ENCODE assay signal across 7 cellular contexts in the genomic region with DNA sequence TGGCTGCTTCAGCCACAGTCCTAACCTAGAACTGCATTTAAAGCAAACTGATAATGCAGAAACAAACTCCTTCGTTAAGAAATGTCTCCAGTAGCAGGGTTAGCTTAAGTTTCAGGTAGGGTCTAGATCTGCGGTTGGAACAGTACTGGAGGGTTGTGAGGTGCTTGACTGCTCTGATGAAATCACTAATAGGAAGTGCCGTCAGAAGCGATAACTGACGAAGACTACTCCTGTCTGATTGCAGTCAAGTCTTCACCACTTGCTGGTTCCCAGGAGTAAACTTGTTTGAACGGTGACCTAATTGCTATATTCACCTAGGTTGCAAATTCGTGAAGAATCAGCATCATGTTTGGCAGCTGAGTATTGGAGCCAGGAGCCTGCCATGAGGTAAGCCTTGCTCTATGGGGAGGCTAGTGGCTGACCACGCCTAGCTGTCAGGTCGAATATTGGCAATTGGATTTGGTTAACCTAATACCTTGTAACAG. TPM values are rescaled to one million over a fixed set of nuclear protein-coding genes. Genes with fewer than 3 reads are reported as not detected.
A peak's percentile ranks its signal among the peaks of the same experiment; 100 is the strongest.
DNase-seq lines count a peak whose midpoint lies in the region; ATAC-seq and TF ChIP-seq lines count a peak whose summit lies in the region.

No MANE protein-coding gene starts in this region.

- H2AFZ ChIP-seq in neuron (ENCODE audit: low read depth, low read length) = no peak overlapping the region

- H3K36me3 ChIP-seq in HEK293 (ENCODE audit: control insufficient read depth in 2 of 2, insufficient read depth in 1 of 2, low read length in 2 of 2) (peaks cover 22 to 55% of the 10 kb centered on the region in 2 experiments), SJCRH30 (peaks cover 57% of the 10 kb centered on the region), endocrine pancreas (ENCODE audit: control insufficient read depth, insufficient read depth, low read length) (peaks cover 3% of the 10 kb centered on the region), neuron (ENCODE audit: insufficient read depth, low read length) (peaks cover 46% of the 10 kb centered on the region)

- H3K27ac ChIP-seq in HEK293 (ENCODE audit: extremely low read depth, low read depth, low read length) (peak overlapping the region; percentile 90), SJCRH30 (peak overlapping the region; percentile 89)

- H3K4me3 ChIP-seq in HEK293 (ENCODE audit: low read depth, low read length) (peak overlapping the region; percentile 83), SJCRH30 (peak overlapping the region; percentile 89), endocrine pancreas (ENCODE audit: control insufficient read depth, insufficient read depth, low read length) (peak overlapping the region; percentile 92), neuron (ENCODE audit: low read length) (peak overlapping the region; percentile 89)

- H3K4me1 ChIP-seq in HEK293 (ENCODE audit: control insufficient read depth, insufficient read depth, low read length) (no peaks in the 10 kb centered on the region), SJCRH30 (peaks cover 37% of the 10 kb centered on the region), endocrine pancreas (ENCODE audit: control insufficient read depth, insufficient read depth, low read length) (no peaks in the 10 kb centered on the region), neuron (ENCODE audit: insufficient read depth, low read length) (peaks cover 24% of the 10 kb centered on the region)

- POLR2A ChIA-PET in HEK293 (lab: Yijun Ruan, JAX) = interaction anchor here (0.9 to 6.0 kb wide), 7 partner anchors 11 to 96 kb away, joined by 3 to 54 read pairs (median 13); a partner anchor contains a TSS
- POLR2A ChIA-PET in HEK293T (lab: Yijun Ruan, JAX) = interaction anchor here (1.2 to 8.5 kb wide), 13 partner anchors 12 to 213 kb away, joined by 4 to 175 read pairs (median 16); a partner anchor contains a TSS

- DNase-seq in SJCRH30 = no peak
- no peak for DNase-seq in HEK293T (ENCODE audit: extremely low spot score)

- H3K9me3 ChIP-seq in HEK293 (ENCODE audit: control insufficient read depth, insufficient read depth, low read depth, low read length) = no peaks in the 10 kb centered on the region
- no peaks in the 10 kb centered on the region for H3K9me3 ChIP-seq in SJCRH30 (replicated peaks)
- H3K9me3 ChIP-seq in endocrine pancreas (ENCODE audit: control insufficient read depth, low read length) = no peaks in the 10 kb centered on the region
- H3K9me3 ChIP-seq in neuron (ENCODE audit: low read length) = no peaks in the 10 kb centered on the region

- H3K27me3 ChIP-seq in SJCRH30 (no peaks in the 10 kb centered on the region), endocrine pancreas (ENCODE audit: control insufficient read depth, insufficient read depth, low read length) (no peaks in the 10 kb centered on the region), neuron (ENCODE audit: insufficient read depth, low read length) (peaks cover 5% of the 10 kb centered on the region)

- ATAC-seq in esophagus mucosa (no peak), GM18517 (IDR thresholded peaks at IDR 0.05; ENCODE audit: unreplicated experiment) (no peak)

- CTCF ChIA-PET in HEK293 (lab: Yijun Ruan, JAX) (interaction anchor here (0.8 to 2.8 kb wide), 5 partner anchors 11 to 86 kb away, joined by 4 to 31 read pairs (median 7); no protein-coding TSS in a partner anchor), HEK293T (lab: Yijun Ruan, JAX) (interaction anchor here (1.0 to 4.0 kb wide), 3 partner anchors 12 to 53 kb away, joined by 3 to 27 read pairs (median 25); no protein-coding TSS in a partner anchor)

- peak overlapping the region; percentile 91 for H3K9ac ChIP-seq in endocrine pancreas (ENCODE audit: control insufficient read depth, insufficient read depth, low read length)

- no peak for TF ChIP-seq CTCF in HEK293 (tag by site-specific recombination; IDR thresholded peaks at IDR 0.05)

TF ChIP-seq in HEK293, 187 proteins besides CTCF, POLR2A, EP300 and RAD21 (continues in another document):
- TF ChIP-seq ZNF664 (tag by site-specific recombination; IDR thresholded peaks at IDR 0.05) = no peak
- TF ChIP-seq, protein P1, sequence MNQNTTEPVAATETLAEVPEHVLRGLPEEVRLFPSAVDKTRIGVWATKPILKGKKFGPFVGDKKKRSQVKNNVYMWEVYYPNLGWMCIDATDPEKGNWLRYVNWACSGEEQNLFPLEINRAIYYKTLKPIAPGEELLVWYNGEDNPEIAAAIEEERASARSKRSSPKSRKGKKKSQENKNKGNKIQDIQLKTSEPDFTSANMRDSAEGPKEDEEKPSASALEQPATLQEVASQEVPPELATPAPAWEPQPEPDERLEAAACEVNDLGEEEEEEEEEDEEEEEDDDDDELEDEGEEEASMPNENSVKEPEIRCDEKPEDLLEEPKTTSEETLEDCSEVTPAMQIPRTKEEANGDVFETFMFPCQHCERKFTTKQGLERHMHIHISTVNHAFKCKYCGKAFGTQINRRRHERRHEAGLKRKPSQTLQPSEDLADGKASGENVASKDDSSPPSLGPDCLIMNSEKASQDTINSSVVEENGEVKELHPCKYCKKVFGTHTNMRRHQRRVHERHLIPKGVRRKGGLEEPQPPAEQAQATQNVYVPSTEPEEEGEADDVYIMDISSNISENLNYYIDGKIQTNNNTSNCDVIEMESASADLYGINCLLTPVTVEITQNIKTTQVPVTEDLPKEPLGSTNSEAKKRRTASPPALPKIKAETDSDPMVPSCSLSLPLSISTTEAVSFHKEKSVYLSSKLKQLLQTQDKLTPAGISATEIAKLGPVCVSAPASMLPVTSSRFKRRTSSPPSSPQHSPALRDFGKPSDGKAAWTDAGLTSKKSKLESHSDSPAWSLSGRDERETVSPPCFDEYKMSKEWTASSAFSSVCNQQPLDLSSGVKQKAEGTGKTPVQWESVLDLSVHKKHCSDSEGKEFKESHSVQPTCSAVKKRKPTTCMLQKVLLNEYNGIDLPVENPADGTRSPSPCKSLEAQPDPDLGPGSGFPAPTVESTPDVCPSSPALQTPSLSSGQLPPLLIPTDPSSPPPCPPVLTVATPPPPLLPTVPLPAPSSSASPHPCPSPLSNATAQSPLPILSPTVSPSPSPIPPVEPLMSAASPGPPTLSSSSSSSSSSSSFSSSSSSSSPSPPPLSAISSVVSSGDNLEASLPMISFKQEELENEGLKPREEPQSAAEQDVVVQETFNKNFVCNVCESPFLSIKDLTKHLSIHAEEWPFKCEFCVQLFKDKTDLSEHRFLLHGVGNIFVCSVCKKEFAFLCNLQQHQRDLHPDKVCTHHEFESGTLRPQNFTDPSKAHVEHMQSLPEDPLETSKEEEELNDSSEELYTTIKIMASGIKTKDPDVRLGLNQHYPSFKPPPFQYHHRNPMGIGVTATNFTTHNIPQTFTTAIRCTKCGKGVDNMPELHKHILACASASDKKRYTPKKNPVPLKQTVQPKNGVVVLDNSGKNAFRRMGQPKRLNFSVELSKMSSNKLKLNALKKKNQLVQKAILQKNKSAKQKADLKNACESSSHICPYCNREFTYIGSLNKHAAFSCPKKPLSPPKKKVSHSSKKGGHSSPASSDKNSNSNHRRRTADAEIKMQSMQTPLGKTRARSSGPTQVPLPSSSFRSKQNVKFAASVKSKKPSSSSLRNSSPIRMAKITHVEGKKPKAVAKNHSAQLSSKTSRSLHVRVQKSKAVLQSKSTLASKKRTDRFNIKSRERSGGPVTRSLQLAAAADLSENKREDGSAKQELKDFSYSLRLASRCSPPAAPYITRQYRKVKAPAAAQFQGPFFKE (tag by site-specific recombination; IDR thresholded peaks at IDR 0.05; ENCODE audit: borderline replicate concordance) = no peak

TF ChIP-seq in HEK293T, 16 proteins besides CTCF, POLR2A, EP300 and RAD21:
- no peak for TF ChIP-seq BHLHE40 (IDR thresholded peaks at IDR 0.05; ENCODE audit: borderline replicate concordance)
- no peak for TF ChIP-seq FOXM1 (IDR thresholded peaks at IDR 0.05; ENCODE audit: borderline replicate concordance)
- no peak for TF ChIP-seq SUZ12 (IDR thresholded peaks at IDR 0.05)
- no peak for TF ChIP-seq L3MBTL2 (conservative IDR thresholded peaks at IDR 0.05)
- TF ChIP-seq ELF4 (IDR thresholded peaks at IDR 0.05) = no peak

RNA-seq across cellular contexts. Expression of a gene that starts 24.5 kb away (rescaled TPM):
- total RNA-seq in SJCRH30 (2014; rRNA removed; shearing (Covaris generic)) = 0.42 and 0.63 TPM in 2 replicates
- 2.7 TPM for total RNA-seq in esophagus mucosa

RNA-seq across cellular contexts. Expression of a gene that starts 52.1 kb away (rescaled TPM):
- 3.7 and 4.8 TPM in 2 replicates for total RNA-seq in SJCRH30 (2014; rRNA removed; shearing (Covaris generic))
- 0.08 TPM for total RNA-seq in esophagus mucosa

RNA-seq across cellular contexts. Expression of a gene that starts 59.0 kb away (rescaled TPM):
- 2,921 and 3,511 TPM in 2 replicates for total RNA-seq in SJCRH30 (2014; rRNA removed; shearing (Covaris generic))
- 475 TPM for total RNA-seq in esophagus mucosa
